2 cellular contexts compared by ENCODE assay signal in genomic region chr3:9946112-9947024, GRCh38.
TF ChIP-seq lines count a peak whose summit lies in the region.

No MANE protein-coding gene starts in this region.

TF ChIP-seq in GM23338, 12 proteins besides CTCF, POLR2A, EP300 and RAD21:
- no peak for TF ChIP-seq ETS1 (IDR thresholded peaks at IDR 0.05)
- TF ChIP-seq JUNB (IDR thresholded peaks at IDR 0.05; ENCODE audit: unreplicated experiment): no peak
- no peak for TF ChIP-seq STAT1 (IDR thresholded peaks at IDR 0.05; ENCODE audit: unreplicated experiment)
- no peak for TF ChIP-seq REST (IDR thresholded peaks at IDR 0.05; ENCODE audit: unreplicated experiment)
- no peak for TF ChIP-seq EZH2 (IDR thresholded peaks at IDR 0.05; ENCODE audit: low read depth, unreplicated experiment)
- TF ChIP-seq CREB1 (CRISPR knock-in tag; IDR thresholded peaks at IDR 0.05; ENCODE audit: low read depth): peak; percentile 62
- TF ChIP-seq ZNF114 (CRISPR knock-in tag; IDR thresholded peaks at IDR 0.05): no peak
- TF ChIP-seq ZNF462 (CRISPR knock-in tag; IDR thresholded peaks at IDR 0.05): no peak
- TF ChIP-seq EZH2phosphoT487 (IDR thresholded peaks at IDR 0.05; ENCODE audit: unreplicated experiment): no peak
- no peak for TF ChIP-seq ZNF331 (CRISPR knock-in tag; IDR thresholded peaks at IDR 0.05; ENCODE audit: low read depth)
- TF ChIP-seq NANOG (IDR thresholded peaks at IDR 0.05; ENCODE audit: borderline replicate concordance): no peak
- TF ChIP-seq POLR2AphosphoS5 (IDR thresholded peaks at IDR 0.05; ENCODE audit: low read depth): peak; percentile 72

TF ChIP-seq in liver, 16 proteins besides CTCF, POLR2A, EP300 and RAD21 (continued from another document):
- no peak for TF ChIP-seq REST (IDR thresholded peaks at IDR 0.05)
- no peak for TF ChIP-seq SP1 (IDR thresholded peaks at IDR 0.05)
- TF ChIP-seq ZBTB33 (IDR thresholded peaks at IDR 0.05): no peak
- TF ChIP-seq NR2F2 (IDR thresholded peaks at IDR 0.05): no peak
- TF ChIP-seq MAX (IDR thresholded peaks at IDR 0.05): no peak
- no peak for TF ChIP-seq FOXA2 (IDR thresholded peaks at IDR 0.05)
- TF ChIP-seq FOXA1 (IDR thresholded peaks at IDR 0.05): no peak
- no peak for TF ChIP-seq TAF1 (conservative IDR thresholded peaks at IDR 0.05)
- TF ChIP-seq GABPA (IDR thresholded peaks at IDR 0.05 in 1 of 2, conservative IDR thresholded peaks at IDR 0.05 in 1 of 2): no peak
- TF ChIP-seq EGR1 (IDR thresholded peaks at IDR 0.05; ENCODE audit: low read depth in 2 of 2): no peak
- no peak for TF ChIP-seq JUND (IDR thresholded peaks at IDR 0.05)
- TF ChIP-seq RXRA (IDR thresholded peaks at IDR 0.05): no peak
